Comparison of ENCODE assay signal across 22 cellular contexts in genomic region chr5:148335259-148335658, GRCh38. TPM values are rescaled to one million over a fixed set of nuclear protein-coding genes. Genes with fewer than 3 reads are reported as not detected.
"Had no signal": no experiment of that assay in that cellular context is flagged by ENCODE, and none has a peak within 500 bp of the region (broad histone marks: within the 10 kb centered on the region; RNA-seq: fewer than 3 reads in every experiment).

Gene SPINK9, plus strand, starts transcription at chr5:148335559. Its CDS starts 55 bp downstream, at chr5:148335614.

- H3K4me3 ChIP-seq: Peyer's patch, SJSA1, SK-N-MC had no signal

- DNase-seq: IMR-90, Karpas-422, KG1, MM.1S, NCI-H1092 treated with DMSO at 0.1 percent for 48 hours, NCI-H1436, NCI-H187, NCI-H2029 treated with DMSO at 0.1 percent for 48 hours, NCI-H2171 treated with DMSO at 0.1 percent for 48 hours, NCI-H2227 treated with DMSO at 0.1 percent for 48 hours, NCI-H524, NCI-H526 treated with DMSO at 0.1 percent for 48 hours, NCI-H748 treated with DMSO at 0.1 percent for 48 hours, Peyer's patch, Right ventricle myocardium superior, SIG-M5 had no signal

- H3K36me3 ChIP-seq: Peyer's patch, SJSA1 had no signal

- H3K9me3 ChIP-seq: Peyer's patch, SJSA1 had no signal

- ATAC-seq: HepG2 had no signal

- H3K4me1 ChIP-seq: Peyer's patch, SJSA1 had no signal

- H3K27ac ChIP-seq: Peyer's patch, SJSA1, SK-N-MC had no signal

- H3K27me3 ChIP-seq: Peyer's patch, SJSA1 had no signal

RNA-seq across cellular contexts. Expression of gene SPINK9, which starts in this region (rescaled TPM):
- total RNA-seq: HepG2, HT1080, IMR-90, NCI-H460, Peyer's patch, Right ventricle myocardium superior, RPMI7951, SJSA1 had no signal
- polyA plus RNA-seq: HepG2, IMR-90 had no signal
